ENCODE assay signal across 32 cellular contexts in genomic region chr4:3831529-3832150, GRCh38.
"Had no signal": no experiment of that assay in that cellular context is flagged by ENCODE, and none has a peak within 500 bp of the region (broad histone marks: within the 10 kb centered on the region; RNA-seq: fewer than 3 reads in every experiment).

No MANE protein-coding gene starts in this region.

- H3K4me2 ChIP-seq: SK-N-SH had no signal

- H3K27me3 ChIP-seq: Peyer's patch had no signal

- H3K36me3 ChIP-seq: brain microvascular endothelial cell, Peyer's patch, SJSA1 had no signal

- H3K4me1 Mint-ChIP-seq: activated CD4-positive, alpha-beta T cell treated with anti-CD3 and anti-CD28 coated beads for 36 hours; activated naive CD4-positive, alpha-beta T cell treated with anti-CD3 and anti-CD28 coated beads, Interleukin-2, amount 10 ng/mL, durations not matched to agents 7 days and 5 days; activated naive CD8-positive, alpha-beta T cell treated with anti-CD3 and anti-CD28 coated beads, Interleukin-2, amount 50 U/mL, for 24 hours had no signal

- H3K4me1 ChIP-seq: SJSA1 had no signal

- ATAC-seq: activated CD4-positive, alpha-beta T cell treated with anti-CD3 and anti-CD28 coated beads for 36 hours; activated CD4-positive, CD25-positive, alpha-beta regulatory T cell treated with anti-CD3 and anti-CD28 coated beads, Interleukin-2, amount 50 U/mL, for 24 hours; activated naive CD8-positive, alpha-beta T cell treated with anti-CD3 and anti-CD28 coated beads, Interleukin-2, amount 50 U/mL, for 24 hours; activated T-cell treated with anti-CD3 and anti-CD28 coated beads, Interleukin-2, amount 50 U/mL, for 4 hours; PC-3 had no signal

- H3K9ac ChIP-seq: SK-N-SH had no signal

- H3K4me3 ChIP-seq: Peyer's patch, SJSA1 had no signal

- H3K4me3 Mint-ChIP-seq: activated CD4-positive, alpha-beta memory T cell treated with anti-CD3 and anti-CD28 coated beads for 36 hours; activated CD4-positive, alpha-beta T cell treated with anti-CD3 and anti-CD28 coated beads for 36 hours; activated naive CD4-positive, alpha-beta T cell treated with anti-CD3 and anti-CD28 coated beads, Interleukin-2, amount 10 ng/mL, durations not matched to agents 7 days and 5 days; activated naive CD8-positive, alpha-beta T cell; activated naive CD8-positive, alpha-beta T cell treated with anti-CD3 and anti-CD28 coated beads, Interleukin-2, amount 50 U/mL, for 24 hours; activated T-cell treated with anti-CD3 and anti-CD28 coated beads, Interleukin-2, amount 50 U/mL, for 4 hours; T-helper 1 cell treated with Interleukin-12 subunit alpha and Interleukin-12 subunit beta and Interleukin-4 antibody, amounts not matched to agents 30 μg/mL and 1 μg/mL, for 36 hours; T-helper 2 cell treated with Interferon-gamma antibody and Interleukin-4, amounts not matched to agents 5 μg/mL and 100 μg/mL, for 36 hours; WTC11 had no signal

- H3K9me3 Mint-ChIP-seq: activated CD4-positive, alpha-beta memory T cell treated with anti-CD3 and anti-CD28 coated beads for 36 hours; activated naive CD4-positive, alpha-beta T cell treated with anti-CD3 and anti-CD28 coated beads, Interleukin-2, amount 10 ng/mL, durations not matched to agents 7 days and 5 days; activated naive CD8-positive, alpha-beta T cell treated with anti-CD3 and anti-CD28 coated beads, Interleukin-2, amount 50 U/mL, for 24 hours; activated T-cell treated with anti-CD3 and anti-CD28 coated beads, Interleukin-2, amount 50 U/mL, for 4 hours; T-helper 1 cell treated with Interleukin-12 subunit alpha and Interleukin-12 subunit beta and Interleukin-4 antibody, amounts not matched to agents 30 μg/mL and 1 μg/mL, for 36 hours; T-helper 2 cell treated with Interferon-gamma antibody and Interleukin-4, amounts not matched to agents 5 μg/mL and 100 μg/mL, for 36 hours; WTC11 had no signal

- H3K27ac Mint-ChIP-seq: activated CD4-positive, alpha-beta memory T cell treated with anti-CD3 and anti-CD28 coated beads for 36 hours; activated CD4-positive, alpha-beta T cell treated with anti-CD3 and anti-CD28 coated beads for 36 hours; activated naive CD4-positive, alpha-beta T cell treated with anti-CD3 and anti-CD28 coated beads, Interleukin-2, amount 10 ng/mL, durations not matched to agents 7 days and 5 days; activated naive CD8-positive, alpha-beta T cell; activated naive CD8-positive, alpha-beta T cell treated with anti-CD3 and anti-CD28 coated beads, Interleukin-2, amount 50 U/mL, for 24 hours; T-helper 1 cell treated with Interleukin-12 subunit alpha and Interleukin-12 subunit beta and Interleukin-4 antibody, amounts not matched to agents 30 μg/mL and 1 μg/mL, for 36 hours; T-helper 2 cell treated with Interferon-gamma antibody and Interleukin-4, amounts not matched to agents 5 μg/mL and 100 μg/mL, for 36 hours; WTC11 had no signal

- DNase-seq: activated CD4-positive, alpha-beta memory T cell treated with anti-CD3 and anti-CD28 coated beads for 36 hours; activated CD4-positive, alpha-beta T cell treated with anti-CD3 and anti-CD28 coated beads for 36 hours; activated CD4-positive, alpha-beta T cell treated with anti-CD3 and anti-CD28 coated beads, Interleukin-2, amount 50 U/mL, for 1 hour; activated CD8-positive, alpha-beta memory T cell treated with anti-CD3 and anti-CD28 coated beads, Interleukin-2, amount 50 U/mL, for 4 hours; activated effector memory CD4-positive, alpha-beta T cell treated with Interleukin-2 at 50 U/mL for 16 hours; activated naive CD4-positive, alpha-beta T cell treated with anti-CD3 and anti-CD28 coated beads, Interleukin-2, amount 10 ng/mL, durations not matched to agents 7 days and 5 days; activated naive CD8-positive, alpha-beta T cell treated with anti-CD3 and anti-CD28 coated beads, Interleukin-2, amount 50 U/mL, for 24 hours; activated T-cell treated with anti-CD3 and anti-CD28 coated beads for 4 hours; activated T-cell treated with anti-CD3 and anti-CD28 coated beads, Interleukin-2, amount 50 U/mL, for 4 hours; anterior cingulate cortex; brain microvascular endothelial cell; central memory CD4-positive, alpha-beta T cell; Karpas-422; KBM-7; NCI-H1105; NCI-H1417 treated with DMSO at 0.1 percent for 48 hours; NCI-H1694; NCI-H1930; NCI-H2081 treated with DMSO at 0.1 percent for 48 hours; NCI-H226; NCI-H524 treated with DMSO at 0.1 percent for 48 hours; PC-3; Peyer's patch; SHP77; SK-N-SH had no signal

- H3K36me3 Mint-ChIP-seq: activated CD4-positive, alpha-beta memory T cell treated with anti-CD3 and anti-CD28 coated beads for 36 hours; activated naive CD4-positive, alpha-beta T cell treated with anti-CD3 and anti-CD28 coated beads, Interleukin-2, amount 10 ng/mL, durations not matched to agents 7 days and 5 days; activated naive CD8-positive, alpha-beta T cell; WTC11 had no signal

- H3K9me3 ChIP-seq: Peyer's patch, SJSA1, SK-N-SH had no signal

- H3K27ac ChIP-seq: brain microvascular endothelial cell, Peyer's patch, RWPE1, SJSA1 had no signal
